Comparison of ENCODE assay signal across 27 cellular contexts in genomic region chr7:27424231-27424630, GRCh38.
DNase-seq lines count a peak whose midpoint lies in the region; ATAC-seq, FAIRE-seq and TF ChIP-seq lines count a peak whose summit lies in the region.
"Had no signal": no experiment of that assay in that cellular context is flagged by ENCODE, and none has a peak within 500 bp of the region (broad histone marks: within the 10 kb centered on the region; RNA-seq: fewer than 3 reads in every experiment).

No MANE protein-coding gene starts in this region.

- H4K20me1 ChIP-seq in DOHH2 (ENCODE audit: control insufficient read depth, insufficient read depth, low read depth, low read length) = no peaks in the 10 kb centered on the region
- H4K20me1 ChIP-seq in endothelial cell of umbilical vein (replicated peaks; ENCODE audit: control insufficient read depth, extremely low read depth, insufficient read depth, low read length) = no peaks in the 10 kb centered on the region

- no peak overlapping the region for H2BK12ac ChIP-seq in mesenchymal stem cell (ENCODE audit: low read length in 2 of 2)

- H3K9me1 ChIP-seq in endothelial cell of umbilical vein (replicated peaks; ENCODE audit: control insufficient read depth, extremely low read depth, insufficient read depth, low read length) = no peaks in the 10 kb centered on the region

- no peak overlapping the region for H4K8ac ChIP-seq in mesenchymal stem cell (ENCODE audit: low read length)

- H3K4me1 ChIP-seq in DOHH2 (ENCODE audit: control insufficient read depth, low read length) (peaks cover 10% of the 10 kb centered on the region), RWPE2 (ENCODE audit: insufficient read depth, poor library complexity, severe bottlenecking) (peaks cover 14% of the 10 kb centered on the region), endothelial cell of umbilical vein (ENCODE audit: control insufficient read depth, extremely low read depth, insufficient read depth, low read length) (no peaks in the 10 kb centered on the region), muscle layer of duodenum (ENCODE audit: control insufficient read depth in 1 of 2, insufficient read depth in 2 of 2, low read length in 2 of 2) (no peaks in the 10 kb centered on the region), mesenchymal stem cell (ENCODE audit: control insufficient read depth, insufficient read depth, low read depth, low read length) (peaks cover 2% of the 10 kb centered on the region)
- H3K4me1 ChIP-seq: parathyroid adenoma had no signal

- H3K4ac ChIP-seq in mesenchymal stem cell (ENCODE audit: low read depth in 1 of 2, low read length in 2 of 2) = no peak overlapping the region

- no peaks in the 10 kb centered on the region for H3K9me2 ChIP-seq in DOHH2 (replicated peaks; ENCODE audit: control insufficient read depth, low read length)

- H2BK5ac ChIP-seq in mesenchymal stem cell (ENCODE audit: low read depth, low read length, poor library complexity, severe bottlenecking) = no peak overlapping the region

- ATAC-seq in RWPE2 (ENCODE audit: low read depth) = peak; percentile 37; the same call in 1 of the 3 replicates

- H3K23ac ChIP-seq in mesenchymal stem cell (ENCODE audit: low read length in 2 of 2) = no peak overlapping the region

- H3K36me3 ChIP-seq in DOHH2 (ENCODE audit: control insufficient read depth, low read length) (no peaks in the 10 kb centered on the region), RWPE2 (ENCODE audit: low read depth) (no peaks in the 10 kb centered on the region), endothelial cell of umbilical vein (ENCODE audit: control insufficient read depth in 2 of 2, extremely low read depth in 1 of 2, insufficient read depth in 2 of 2, low read length in 2 of 2) (no peaks in the 10 kb centered on the region), muscle layer of duodenum (ENCODE audit: control insufficient read depth in 1 of 2, insufficient read depth in 2 of 2, low read length in 2 of 2) (no peaks in the 10 kb centered on the region), mesenchymal stem cell (ENCODE audit: control insufficient read depth in 1 of 2, insufficient read depth in 2 of 2, low read depth in 1 of 2, low read length in 2 of 2) (no peaks in the 10 kb centered on the region)
- H3K36me3 ChIP-seq: upper lobe of left lung, WERI-Rb-1 had no signal

- no TSS peak for BruUV-seq in endothelial cell of umbilical vein (replicated peaks; lab: Mats Ljungman, UMichigan)

- no peak for TF ChIP-seq CTCF in DOHH2 (IDR thresholded peaks at IDR 0.05; ENCODE audit: low read depth, low read length, poor library complexity, severe bottlenecking)
- TF ChIP-seq CTCF in RWPE2 (IDR thresholded peaks at IDR 0.05; ENCODE audit: poor library complexity, severe bottlenecking) = no peak
- no peak for TF ChIP-seq CTCF in endothelial cell of umbilical vein (IDR thresholded peaks at IDR 0.05; ENCODE audit: extremely low read depth in 1 of 2, insufficient read depth in 1 of 2, low read depth in 1 of 2, low read length in 2 of 2)

- CTCF ChIA-PET in endothelial cell of umbilical vein (lab: Charles Lee) = interaction anchor here (1.2 kb wide), 1 partner anchor 9 kb away, joined by 3 read pairs; no protein-coding TSS in a partner anchor

- FAIRE-seq in endothelial cell of umbilical vein (lab: Jason Lieb, UNC) = no peak

- POLR2A ChIA-PET in endothelial cell of umbilical vein (lab: Charles Lee) = no interaction called here

- no peak overlapping the region for H2BK120ac ChIP-seq in mesenchymal stem cell (ENCODE audit: low read depth, low read length)

- no peak overlapping the region for H3K27ac ChIP-seq in DOHH2 (ENCODE audit: low read depth, low read length)
- H3K27ac ChIP-seq in RWPE2 (ENCODE audit: poor library complexity, severe bottlenecking) = peak overlapping the region; percentile 30
- no peak overlapping the region for H3K27ac ChIP-seq in endothelial cell of umbilical vein (ENCODE audit: insufficient read depth, low read depth, low read length)
- peak overlapping the region; percentile 19 for H3K27ac ChIP-seq in muscle layer of duodenum (ENCODE audit: low read length)
- no peak overlapping the region for H3K27ac ChIP-seq in mesenchymal stem cell (ENCODE audit: low read length, poor library complexity, severe bottlenecking)
- H3K27ac ChIP-seq: parathyroid adenoma, skin epidermis, upper lobe of left lung, WERI-Rb-1 had no signal

- dilution Hi-C loops in endothelial cell of umbilical vein (cut with MboI; ENCODE audit: extremely low pct_ligation_motif_present, low sequenced_read_pairs) = no loop called here

- DNase-seq in RWPE2 (ENCODE audit: low spot score) = no peak
- peak; percentile 37 for DNase-seq in endothelial cell of umbilical vein (ENCODE audit: low read depth, low spot score)
- no peak for DNase-seq in mesenchymal stem cell
- no peak for DNase-seq in NCI-H2227 (lab: John Stamatoyannopoulos, UW; ENCODE audit: unreplicated experiment)
- no peak for DNase-seq in NCI-H146 (lab: John Stamatoyannopoulos, UW)
- DNase-seq in HuH-7 (ENCODE audit: low spot score) = no peak
- DNase-seq: activated CD4-positive, alpha-beta T cell treated with anti-CD3 and anti-CD28 coated beads for 48 hours; activated CD8-positive, alpha-beta memory T cell treated with anti-CD3 and anti-CD28 coated beads for 24 hours; activated effector memory CD4-positive, alpha-beta T cell treated with anti-CD3 and anti-CD28 coated beads, Interleukin-2, amount 50 U/mL, for 16 hours; activated T-cell treated with anti-CD3 and anti-CD28 coated beads, Interleukin-2, amount 50 U/mL, for 1 hour; C1 segment of cervical spinal cord; DND-41; effector CD8-positive, alpha-beta T cell; foreskin melanocyte; NCI-H1092 treated with DMSO at 0.1 percent for 48 hours; NCI-H187; NCI-H524 treated with DMSO at 0.1 percent for 48 hours; NK-92 treated with Interleukin-12 subunit alpha and Interleukin-12 subunit beta, amount 100 ng/mL, for 24 hours; SHP77; stimulated activated naive CD4-positive, alpha-beta T cell; WERI-Rb-1 had no signal

- peaks cover 12% of the 10 kb centered on the region for H3K27me3 ChIP-seq in DOHH2 (ENCODE audit: control insufficient read depth, low read length)
- H3K27me3 ChIP-seq in RWPE2 (ENCODE audit: insufficient read depth, poor library complexity, severe bottlenecking) = no peaks in the 10 kb centered on the region
- no peaks in the 10 kb centered on the region for H3K27me3 ChIP-seq in endothelial cell of umbilical vein (ENCODE audit: control insufficient read depth in 2 of 2, insufficient read depth in 2 of 2, low read length in 2 of 2)
- H3K27me3 ChIP-seq in muscle layer of duodenum (ENCODE audit: low read depth, low read length) = peaks cover 5% of the 10 kb centered on the region
- peaks cover 3 to 18% of the 10 kb centered on the region in 2 experiments for H3K27me3 ChIP-seq in mesenchymal stem cell (ENCODE audit: control insufficient read depth in 1 of 2, insufficient read depth in 1 of 2, low read length in 2 of 2)
- H3K27me3 ChIP-seq: upper lobe of left lung had no signal

- H3K79me2 ChIP-seq in DOHH2 (ENCODE audit: control insufficient read depth, low read length) (no peaks in the 10 kb centered on the region), endothelial cell of umbilical vein (ENCODE audit: control insufficient read depth, insufficient read depth, low read length) (no peaks in the 10 kb centered on the region)
- H3K79me2 ChIP-seq: parathyroid adenoma had no signal

- 77% methylated on average over 2 of the region's 3 CpGs for WGBS in mesenchymal stem cell

- H3K4me2 ChIP-seq in DOHH2 (ENCODE audit: low read length) (0 out of 2 replicates have a peak overlapping the region, but pooled peaks have one; percentile 40), endothelial cell of umbilical vein (ENCODE audit: insufficient read depth, low read length) (no peak overlapping the region), mesenchymal stem cell (ENCODE audit: low read length, poor library complexity, severe bottlenecking) (no peak overlapping the region)

- H3K4me3 ChIP-seq in DOHH2 (ENCODE audit: low read length) (no peak overlapping the region), RWPE2 (ENCODE audit: severe bottlenecking) (no peak overlapping the region), endothelial cell of umbilical vein (replicated peaks in 1 of 3; ENCODE audit: insufficient read depth in 1 of 3, low read depth in 1 of 3, low read length in 3 of 3) (no peak overlapping the region), muscle layer of duodenum (ENCODE audit: low read depth in 1 of 2, low read length in 2 of 2) (no peak overlapping the region), mesenchymal stem cell (ENCODE audit: insufficient read depth in 1 of 2, low read depth in 1 of 2, low read length in 2 of 2) (no peak overlapping the region)
- H3K4me3 ChIP-seq: lung, skin epidermis, upper lobe of left lung had no signal

- no peak overlapping the region for H4K91ac ChIP-seq in mesenchymal stem cell (ENCODE audit: low read length)

- no peak overlapping the region for H3K18ac ChIP-seq in mesenchymal stem cell (ENCODE audit: low read depth in 1 of 2, low read length in 2 of 2)

- no peak overlapping the region for H2AK5ac ChIP-seq in mesenchymal stem cell (ENCODE audit: low read length, severe bottlenecking)

- no peaks in the 10 kb centered on the region for H3F3A ChIP-seq in DOHH2 (ENCODE audit: control insufficient read depth, insufficient read depth)

- no peak for TF ChIP-seq POLR2A in endothelial cell of umbilical vein (IDR thresholded peaks at IDR 0.05; ENCODE audit: low read depth, low read length)

- H3K79me1 ChIP-seq in mesenchymal stem cell (replicated peaks; ENCODE audit: low read length, poor library complexity, severe bottlenecking) = no peaks in the 10 kb centered on the region

- no peak overlapping the region for H2BK15ac ChIP-seq in mesenchymal stem cell (ENCODE audit: low read depth, poor library complexity, severe bottlenecking)

- H3K9ac ChIP-seq in endothelial cell of umbilical vein (replicated peaks; ENCODE audit: extremely low read depth, insufficient read depth, low read length) (no peak overlapping the region), mesenchymal stem cell (ENCODE audit: low read length) (no peak overlapping the region)
- H3K9ac ChIP-seq: parathyroid adenoma had no signal

- intact Hi-C loops in endothelial cell of umbilical vein (cut with micrococcal nuclease) = no loop called here

- H3K9me3 ChIP-seq in DOHH2 (ENCODE audit: control insufficient read depth, insufficient read depth, low read length) = no peaks in the 10 kb centered on the region
- no peaks in the 10 kb centered on the region for H3K9me3 ChIP-seq in RWPE2 (ENCODE audit: severe bottlenecking)
- H3K9me3 ChIP-seq in endothelial cell of umbilical vein (replicated peaks; ENCODE audit: control insufficient read depth, insufficient read depth, low read length) = no peaks in the 10 kb centered on the region
- H3K9me3 ChIP-seq in muscle layer of duodenum (ENCODE audit: control insufficient read depth in 1 of 2, low read length in 2 of 2) = no peaks in the 10 kb centered on the region
- H3K9me3 ChIP-seq in mesenchymal stem cell (ENCODE audit: control insufficient read depth, low read length) = no peaks in the 10 kb centered on the region
- H3K9me3 ChIP-seq: upper lobe of left lung had no signal

- H2AFZ ChIP-seq in endothelial cell of umbilical vein (ENCODE audit: low read depth, low read length) = no peak overlapping the region
- no peak overlapping the region for H2AFZ ChIP-seq in mesenchymal stem cell (ENCODE audit: low read depth, low read length)
- H2AFZ ChIP-seq: parathyroid adenoma had no signal

- H3K14ac ChIP-seq in mesenchymal stem cell (ENCODE audit: low read length in 2 of 2) = no peak overlapping the region

Comparison
In these comparisons a context has a peak if more than half of its experiments do, and no peak if none do; other contexts are left out.
1. H3K27ac ChIP-seq: peak in RWPE2 (single experiment) and muscle layer of duodenum (single experiment); none in DOHH2 (single experiment), endothelial cell of umbilical vein (single experiment) and mesenchymal stem cell (single experiment).